In genomic region chr2:191554240-191554639, GRCh38 we compare ENCODE assay signal across 18 cellular contexts.
DNase-seq lines count a peak whose midpoint lies in the region; ATAC-seq, FAIRE-seq and TF ChIP-seq lines count a peak whose summit lies in the region.
"Had no signal": no experiment of that assay in that cellular context is flagged by ENCODE, and none has a peak within 500 bp of the region (broad histone marks: within the 10 kb centered on the region; RNA-seq: fewer than 3 reads in every experiment).

No MANE protein-coding gene starts in this region.

- BruUV-seq in HepG2 (replicated peaks; lab: Mats Ljungman, UMichigan), result no TSS peak

- H4K20me1 ChIP-seq in HepG2 (ENCODE audit: insufficient read depth, low read length) (no peaks in the 10 kb centered on the region), OCI-LY3 (ENCODE audit: insufficient read depth, low read length) (no peaks in the 10 kb centered on the region)

- ATAC-seq in HepG2, result no peak
- no peak for ATAC-seq in right lobe of liver
- no peak for ATAC-seq in HG03469 (IDR thresholded peaks at IDR 0.05; ENCODE audit: unreplicated experiment)
- no peak for ATAC-seq in HG03342 (IDR thresholded peaks at IDR 0.05; ENCODE audit: unreplicated experiment)

- H3K27ac ChIP-seq in HepG2 (ENCODE audit: extremely low read length, insufficient read depth, low read length) (no peak overlapping the region), right lobe of liver (no peak overlapping the region), OCI-LY3 (ENCODE audit: low read length) (no peak overlapping the region)
- H3K27ac ChIP-seq: 22Rv1 had no signal

- no peak for TF ChIP-seq CTCF in HepG2 (CRISPR knock-in tag; IDR thresholded peaks at IDR 0.05)
- TF ChIP-seq CTCF in right lobe of liver (IDR thresholded peaks at IDR 0.05), result no peak
- 0 out of 2 replicates have a peak, but pooled peaks have one; percentile 4 for TF ChIP-seq CTCF in OCI-LY3 (IDR thresholded peaks at IDR 0.05; ENCODE audit: low read depth, low read length)
- no peak for TF ChIP-seq CTCF in neural crest cell (conservative IDR thresholded peaks at IDR 0.05)

- H3K9ac ChIP-seq in HepG2 (ENCODE audit: insufficient read depth, low read depth, low read length) (no peak overlapping the region), OCI-LY3 (ENCODE audit: low read length) (no peak overlapping the region)

- intact Hi-C loops in HepG2 (cut with micrococcal nuclease; ENCODE audit: unreplicated experiment), result loop anchor here (2.0 kb wide), 1 partner anchor 733 kb away; no protein-coding TSS in a partner anchor
- intact Hi-C loops in right lobe of liver (cut with DNase I), result no loop called here

- peaks cover 3% of the 10 kb centered on the region for H3K27me3 Mint-ChIP-seq in neural crest cell (ENCODE audit: low read depth)

- TF ChIP-seq RAD21 in HepG2 (CRISPR knock-in tag; IDR thresholded peaks at IDR 0.05), result no peak

- CTCF ChIA-PET in HepG2 (lab: Yijun Ruan, JAX; ENCODE audit: low intra/inter-chr PET ratio, low total read pairs), result interaction anchor here (1.3 to 1.9 kb wide), 2 partner anchors 136 to 204 kb away, joined by 4 to 25 read pairs; no protein-coding TSS in a partner anchor

- H3K9me3 ChIP-seq in HepG2 (ENCODE audit: low read length) (no peaks in the 10 kb centered on the region), right lobe of liver (no peaks in the 10 kb centered on the region), OCI-LY3 (ENCODE audit: insufficient read depth, low read length) (no peaks in the 10 kb centered on the region)

- H3K79me2 ChIP-seq in HepG2 (ENCODE audit: insufficient read depth, low read length) (no peaks in the 10 kb centered on the region), OCI-LY3 (ENCODE audit: low read length) (no peaks in the 10 kb centered on the region)

- TF ChIP-seq EP300 in HepG2 (IDR thresholded peaks at IDR 0.05; ENCODE audit: low read depth in 2 of 2, low read length in 2 of 2), result no peak
- no peak for TF ChIP-seq EP300 in HepG2 (CRISPR knock-in tag; IDR thresholded peaks at IDR 0.05; ENCODE audit: borderline replicate concordance)

- no peak overlapping the region for H3K4me3 ChIP-seq in HepG2 (replicated peaks in 1 of 3; ENCODE audit: insufficient read depth in 1 of 3, low read depth in 2 of 3, low read length in 3 of 3)
- no peak overlapping the region for H3K4me3 ChIP-seq in right lobe of liver
- no peak overlapping the region for H3K4me3 ChIP-seq in OCI-LY3 (ENCODE audit: low read length)

- H3K4me1 ChIP-seq in HepG2 (ENCODE audit: insufficient read depth, low read length), result no peaks in the 10 kb centered on the region
- no peaks in the 10 kb centered on the region for H3K4me1 ChIP-seq in right lobe of liver
- H3K4me1 ChIP-seq in OCI-LY3 (ENCODE audit: low read length), result peaks cover 5% of the 10 kb centered on the region; the same call in 1 of the 2 replicates

- no peak for DNase-seq in HepG2 (ENCODE audit: low spot score)
- no peak for DNase-seq in right lobe of liver
- DNase-seq in neural crest cell (ENCODE audit: low read depth, low spot score), result no peak
- DNase-seq in stimulated activated CD4-positive, alpha-beta T cell treated with anti-CD3 and anti-CD28 coated beads, Interleukin-12 subunit alpha, Interleukin-12 subunit beta, amount 100 ng/mL, for 4 hours, result no peak
- DNase-seq: Calu3, COR-L47, DMS53, DMS79 treated with DMSO at 0.1 percent for 48 hours, GF-D8, H7, HCEC 1CT had no signal

- no peaks in the 10 kb centered on the region for H3K36me3 Mint-ChIP-seq in neural crest cell (ENCODE audit: low read depth)
- H3K36me3 Mint-ChIP-seq: CD4-positive, alpha-beta memory T cell had no signal

- H3K36me3 ChIP-seq in HepG2 (replicated peaks in 1 of 2; ENCODE audit: control insufficient read depth in 1 of 2, insufficient read depth in 2 of 2, low read length in 2 of 2) (no peaks in the 10 kb centered on the region), right lobe of liver (no peaks in the 10 kb centered on the region), OCI-LY3 (replicated peaks; ENCODE audit: low read depth, low read length) (no peaks in the 10 kb centered on the region)

- H3K4me2 ChIP-seq in HepG2 (ENCODE audit: low read depth, low read length) (no peak overlapping the region), OCI-LY3 (ENCODE audit: low read length) (peak overlapping the region; percentile 59; the same call in 1 of the 2 replicates)

- in situ Hi-C loops in HepG2 (cut with HindIII; ENCODE audit: extremely low pct_ligation_motif_present, low pct_unique_long_range_greater_than_20kb), result no loop called here

- TF ChIP-seq POLR2A in HepG2 (IDR thresholded peaks at IDR 0.05; ENCODE audit: insufficient read depth in 1 of 2, low read depth in 2 of 2, low read length in 2 of 2) (no peak), right lobe of liver (IDR thresholded peaks at IDR 0.05) (no peak)

- H3K4me1 Mint-ChIP-seq in neural crest cell, result peaks cover 3% of the 10 kb centered on the region

- H3K9me3 Mint-ChIP-seq in neural crest cell, result no peaks in the 10 kb centered on the region
- H3K9me3 Mint-ChIP-seq: CD4-positive, alpha-beta memory T cell had no signal

- H3K27ac Mint-ChIP-seq in neural crest cell (ENCODE audit: unreplicated experiment), result peak overlapping the region; percentile 54
- H3K27ac Mint-ChIP-seq: CD4-positive, alpha-beta memory T cell had no signal

- 4% methylated on average over 3 of the region's 3 CpGs for WGBS in HepG2 (ENCODE audit: low lambda C conversion rate)
- WGBS in right lobe of liver (ENCODE audit: insufficient coverage, low coverage, low lambda C conversion rate, missing lambda C conversion rate), result 73% methylated on average over 3 of the region's 3 CpGs

- H3K27me3 ChIP-seq in HepG2 (ENCODE audit: control insufficient read depth in 1 of 2, insufficient read depth in 2 of 2, low read length in 2 of 2) (peaks cover 0 to 7% of the 10 kb centered on the region in 2 experiments; a peak in 2 of 5 replicates), right lobe of liver (no peaks in the 10 kb centered on the region), OCI-LY3 (ENCODE audit: low read depth, low read length) (peaks cover 33% of the 10 kb centered on the region)

- FAIRE-seq in HepG2 (lab: Jason Lieb, UNC), result no peak
- FAIRE-seq: A204.1, H1 had no signal

- no peak overlapping the region for H2AFZ ChIP-seq in HepG2 (ENCODE audit: low read length)
- 0 out of 2 replicates have a peak overlapping the region, but pooled peaks have one; percentile 76 for H2AFZ ChIP-seq in OCI-LY3 (ENCODE audit: low read depth, low read length)

- H3K4me3 Mint-ChIP-seq in neural crest cell, result no peak overlapping the region
- H3K4me3 Mint-ChIP-seq: CD4-positive, alpha-beta memory T cell had no signal

- POLR2A ChIA-PET in HepG2 (lab: Yijun Ruan, JAX), result interaction anchor here (1.2 kb wide), 1 partner anchor 608 kb away, joined by 4 read pairs; no protein-coding TSS in a partner anchor

TF ChIP-seq in HepG2, 621 proteins besides CTCF, POLR2A, EP300 and RAD21:
- TF ChIP-seq MAFK (conservative IDR thresholded peaks at IDR 0.05 in 1 of 2, IDR thresholded peaks at IDR 0.05 in 1 of 2; ENCODE audit: low read length in 2 of 2), result peak; percentile 51 to 53; a peak in 3 of 4 replicates
- TF ChIP-seq, protein P1, sequence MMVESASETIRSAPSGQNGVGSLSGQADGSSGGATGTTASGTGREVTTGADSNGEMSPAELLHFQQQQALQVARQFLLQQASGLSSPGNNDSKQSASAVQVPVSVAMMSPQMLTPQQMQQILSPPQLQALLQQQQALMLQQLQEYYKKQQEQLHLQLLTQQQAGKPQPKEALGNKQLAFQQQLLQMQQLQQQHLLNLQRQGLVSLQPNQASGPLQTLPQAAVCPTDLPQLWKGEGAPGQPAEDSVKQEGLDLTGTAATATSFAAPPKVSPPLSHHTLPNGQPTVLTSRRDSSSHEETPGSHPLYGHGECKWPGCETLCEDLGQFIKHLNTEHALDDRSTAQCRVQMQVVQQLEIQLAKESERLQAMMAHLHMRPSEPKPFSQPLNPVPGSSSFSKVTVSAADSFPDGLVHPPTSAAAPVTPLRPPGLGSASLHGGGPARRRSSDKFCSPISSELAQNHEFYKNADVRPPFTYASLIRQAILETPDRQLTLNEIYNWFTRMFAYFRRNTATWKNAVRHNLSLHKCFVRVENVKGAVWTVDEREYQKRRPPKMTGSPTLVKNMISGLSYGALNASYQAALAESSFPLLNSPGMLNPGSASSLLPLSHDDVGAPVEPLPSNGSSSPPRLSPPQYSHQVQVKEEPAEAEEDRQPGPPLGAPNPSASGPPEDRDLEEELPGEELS (CRISPR knock-in tag; IDR thresholded peaks at IDR 0.05), result no peak
